ENCODE assay signal across 29 cellular contexts in the genomic region with DNA sequence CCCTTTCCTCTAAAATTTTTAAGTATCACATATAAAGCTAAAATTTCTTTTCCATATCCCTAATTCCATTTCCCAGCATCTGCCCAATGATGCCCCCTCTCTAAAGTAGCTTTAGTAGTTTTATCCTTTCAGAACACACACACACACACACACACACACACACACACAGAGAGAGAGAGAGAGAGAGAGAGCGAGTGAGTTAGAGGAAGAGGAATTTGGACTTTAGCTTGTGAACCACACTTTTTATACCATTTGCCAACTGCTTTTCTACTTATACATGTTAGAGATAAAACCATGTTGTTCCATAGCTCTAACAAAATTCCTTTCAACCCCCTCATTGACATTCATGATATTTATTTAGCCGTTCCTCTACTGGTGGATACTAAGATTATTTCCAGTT.
"Had no signal": no experiment of that assay in that cellular context is flagged by ENCODE, and none has a peak within 500 bp of the region (broad histone marks: within the 10 kb centered on the region; RNA-seq: fewer than 3 reads in every experiment).

No MANE protein-coding gene starts in this region.

- H3K4me3 Mint-ChIP-seq: activated B cell treated with CpG ODN at 0.5 μM for 24 hours; activated CD4-positive, alpha-beta memory T cell treated with anti-CD3 and anti-CD28 coated beads, Interleukin-2, amount 10 ng/mL, durations not matched to agents 7 days and 5 days; activated naive CD4-positive, alpha-beta T cell treated with anti-CD3 and anti-CD28 coated beads for 36 hours; activated naive CD8-positive, alpha-beta T cell; activated T-helper 17 cell treated with anti-CD3 and anti-CD28 coated beads, Interleukin-2, amount 50 U/mL, for 72 hours; brain; T-cell had no signal

- H3K27ac Mint-ChIP-seq: activated B cell treated with CpG ODN at 0.5 μM for 24 hours; activated CD4-positive, alpha-beta memory T cell treated with anti-CD3 and anti-CD28 coated beads, Interleukin-2, amount 10 ng/mL, durations not matched to agents 7 days and 5 days; activated naive CD4-positive, alpha-beta T cell treated with anti-CD3 and anti-CD28 coated beads for 36 hours; activated naive CD8-positive, alpha-beta T cell; activated T-helper 17 cell treated with anti-CD3 and anti-CD28 coated beads, Interleukin-2, amount 50 U/mL, for 72 hours; T-cell had no signal

- H3K4me1 Mint-ChIP-seq: activated B cell treated with CpG ODN at 0.5 μM for 24 hours; activated CD4-positive, alpha-beta memory T cell treated with anti-CD3 and anti-CD28 coated beads, Interleukin-2, amount 10 ng/mL, durations not matched to agents 7 days and 5 days; activated T-helper 17 cell treated with anti-CD3 and anti-CD28 coated beads, Interleukin-2, amount 50 U/mL, for 72 hours; T-cell had no signal

- H3K9me3 Mint-ChIP-seq: activated B cell treated with CpG ODN at 0.5 μM for 24 hours; activated CD4-positive, alpha-beta memory T cell treated with anti-CD3 and anti-CD28 coated beads, Interleukin-2, amount 10 ng/mL, durations not matched to agents 7 days and 5 days; activated naive CD4-positive, alpha-beta T cell treated with anti-CD3 and anti-CD28 coated beads for 36 hours; activated T-helper 17 cell treated with anti-CD3 and anti-CD28 coated beads, Interleukin-2, amount 50 U/mL, for 72 hours; T-cell had no signal

- H3K36me3 Mint-ChIP-seq: activated naive CD8-positive, alpha-beta T cell; brain; T-cell had no signal

- H3K27me3 Mint-ChIP-seq: activated CD4-positive, alpha-beta memory T cell treated with anti-CD3 and anti-CD28 coated beads, Interleukin-2, amount 10 ng/mL, durations not matched to agents 7 days and 5 days; brain had no signal

- DNase-seq: activated B cell treated with CpG ODN at 0.5 μM for 24 hours; activated CD4-positive, alpha-beta memory T cell treated with anti-CD3 and anti-CD28 coated beads, Interleukin-2, amount 10 ng/mL, durations not matched to agents 7 days and 5 days; activated CD4-positive, alpha-beta T cell treated with anti-CD3 and anti-CD28 coated beads, Interleukin-2, amount 50 U/mL, for 1 hour; activated gamma-delta T cell; activated naive CD4-positive, alpha-beta T cell treated with anti-CD3 and anti-CD28 coated beads for 36 hours; activated T-cell treated with anti-CD3 and anti-CD28 coated beads for 4 hours; activated T-cell treated with anti-CD3 and anti-CD28 coated beads, Interleukin-2, amount 50 U/mL, for 48 hours; amygdala; NCI-H1105; NCI-H1436; NCI-H2029 treated with DMSO at 0.1 percent for 48 hours; NCI-H345; NCI-H510A; NCI-H526 treated with DMSO at 0.1 percent for 48 hours; NCI-H82; OCI-M1; RPMI8226; T-cell; T-helper 2 cell; T1000 had no signal

- H3K4me3 ChIP-seq: SK-N-MC had no signal

- H3K27ac ChIP-seq: KMS-11, SK-N-MC had no signal

- FAIRE-seq: astrocyte, TTC549 had no signal

- ATAC-seq: activated T-helper 17 cell treated with anti-CD3 and anti-CD28 coated beads, Interleukin-2, amount 50 U/mL, for 72 hours; Panc1; Right ventricle myocardium inferior; T-cell had no signal

- H3K9ac ChIP-seq: KMS-11 had no signal
